Comparison of ENCODE assay signal across 1 cellular context in genomic region chr12:67634167-67634793, GRCh38.
TF ChIP-seq lines count a peak whose summit lies in the region.

No MANE protein-coding gene starts in this region.

TF ChIP-seq in H1, 55 proteins besides CTCF, POLR2A, EP300 and RAD21 (continued from another document):
- no peak for TF ChIP-seq CHD7 (IDR thresholded peaks at IDR 0.05; ENCODE audit: insufficient replicate concordance, low read length)
- TF ChIP-seq BCL11A (IDR thresholded peaks at IDR 0.05; ENCODE audit: low read depth in 2 of 2, low read length in 2 of 2): no peak
- TF ChIP-seq E2F6 (IDR thresholded peaks at IDR 0.05): no peak
- no peak for TF ChIP-seq KDM4A (IDR thresholded peaks at IDR 0.05; ENCODE audit: low read depth, low read length, severe bottlenecking)
- TF ChIP-seq SAP30 (IDR thresholded peaks at IDR 0.05; ENCODE audit: insufficient read depth, insufficient replicate concordance, low read length): no peak
- no peak for TF ChIP-seq SIX5 (IDR thresholded peaks at IDR 0.05; ENCODE audit: low read depth, low read length)
- no peak for TF ChIP-seq PHF8 (conservative IDR thresholded peaks at IDR 0.05; ENCODE audit: low read depth, low read length)
- no peak for TF ChIP-seq HDAC6 (IDR thresholded peaks at IDR 0.05; ENCODE audit: low read depth, low read length)
- no peak for TF ChIP-seq BACH1 (IDR thresholded peaks at IDR 0.05; ENCODE audit: low read length)
- TF ChIP-seq SRF (IDR thresholded peaks at IDR 0.05; ENCODE audit: low read depth, low read length): no peak
